Comparison of ENCODE assay signal across 1 cellular context in genomic region chrX:13051529-13052172, GRCh38.
TF ChIP-seq lines count a peak whose summit lies in the region.

No MANE protein-coding gene starts in this region.

TF ChIP-seq in SK-N-SH, 30 proteins besides CTCF, POLR2A, EP300 and RAD21 (continued from another document):
- no peak for TF ChIP-seq ZBTB33 (IDR thresholded peaks at IDR 0.05; ENCODE audit: borderline replicate concordance, low read depth)
